9 cellular contexts compared by ENCODE assay signal in the genomic region with DNA sequence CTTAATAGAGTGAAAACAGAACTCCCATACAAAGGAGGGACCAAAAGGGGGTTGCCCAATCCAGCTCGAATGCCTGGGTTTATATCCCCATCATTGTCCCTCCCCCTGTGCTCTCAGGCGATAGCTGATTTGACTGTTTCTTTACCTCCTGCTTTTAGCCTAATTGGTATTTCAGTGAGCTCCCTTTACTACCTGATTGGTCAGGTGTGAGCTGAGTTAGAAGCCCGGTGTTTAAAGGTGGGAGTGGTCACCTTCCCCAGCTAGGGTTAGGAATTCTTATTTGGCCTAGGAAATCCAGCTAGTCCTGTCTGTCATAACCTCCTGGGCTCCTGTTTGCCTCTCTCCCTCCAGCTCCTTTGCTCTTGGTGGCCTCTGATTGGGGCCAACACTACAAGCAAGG. TPM values are rescaled to one million over a fixed set of nuclear protein-coding genes. Genes with fewer than 3 reads are reported as not detected.
DNase-seq lines count a peak whose midpoint lies in the region; ATAC-seq and TF ChIP-seq lines count a peak whose summit lies in the region.
"Had no signal": no experiment of that assay in that cellular context is flagged by ENCODE, and none has a peak within 500 bp of the region (broad histone marks: within the 10 kb centered on the region; RNA-seq: fewer than 3 reads in every experiment).

No MANE protein-coding gene starts in this region.

- H3K4me3 ChIP-seq in PC-9 (no peak overlapping the region; the same call in 1 of the 2 replicates), duodenal mucosa (ENCODE audit: low read depth in 1 of 2, low read length in 2 of 2) (no peak overlapping the region), mucosa of stomach (ENCODE audit: low read length) (no peak overlapping the region), tibial artery (no peak overlapping the region)

- CTCF ChIA-PET in PC-9 (lab: Charles Lee): interaction anchor here (1.8 to 1.9 kb wide), 2 partner anchors 134 to 191 kb away, joined by 10 to 12 read pairs; a partner anchor contains a TSS

- intact Hi-C loops in PC-9 (cut with micrococcal nuclease; ENCODE audit: unreplicated experiment) (loop anchor here (1.0 to 2.0 kb wide), 4 partner anchors 37 to 188 kb away; a partner anchor contains a TSS), tibial artery (cut with DNase I; ENCODE audit: low total_unique reads) (no loop called here)

- peak overlapping the region; percentile 74 for H3K4me2 ChIP-seq in PC-9

- POLR2A ChIA-PET in PC-9 (lab: Charles Lee; ENCODE audit: unreplicated experiment): interaction anchor here (0.6 to 1.6 kb wide), 4 partner anchors 31 to 378 kb away, joined by 3 to 22 read pairs (median 4); no protein-coding TSS in a partner anchor

- BruUV-seq in PC-9 (replicated peaks; lab: Mats Ljungman, UMichigan): no TSS peak

- H3K9ac ChIP-seq in duodenal mucosa (ENCODE audit: low read depth in 1 of 2, low read length in 2 of 2) (peak overlapping the region; percentile 51 to 79), mucosa of stomach (ENCODE audit: low read length) (peak overlapping the region; percentile 71)

- H3K27ac ChIP-seq in PC-9 (peak overlapping the region; percentile 99), duodenal mucosa (ENCODE audit: low read depth, low read length) (peak overlapping the region; percentile 94), tibial artery (peak overlapping the region; percentile 92 to 96)

- H3K9me3 ChIP-seq in PC-9 (ENCODE audit: insufficient read depth, low read depth) (no peaks in the 10 kb centered on the region), duodenal mucosa (ENCODE audit: control insufficient read depth in 1 of 2, low read length in 2 of 2) (no peaks in the 10 kb centered on the region), mucosa of stomach (ENCODE audit: control insufficient read depth, low read length) (no peaks in the 10 kb centered on the region), tibial artery (no peaks in the 10 kb centered on the region)

- TF ChIP-seq CTCF in PC-9 (conservative IDR thresholded peaks at IDR 0.05): no peak
- TF ChIP-seq CTCF in tibial artery (IDR thresholded peaks at IDR 0.05): no peak
- TF ChIP-seq CTCF in GM13977 (IDR thresholded peaks at IDR 0.05; ENCODE audit: extremely low read depth, insufficient read depth, missing control alignments): no peak

- ATAC-seq in HG02870 (IDR thresholded peaks at IDR 0.05; ENCODE audit: unreplicated experiment): no peak
- ATAC-seq in GM18511 (IDR thresholded peaks at IDR 0.05; ENCODE audit: unreplicated experiment): no peak

- DNase-seq in PC-9 (no peak), tibial artery (no peak), DMS79 (lab: John Stamatoyannopoulos, UW) (no peak), GM13977 (ENCODE audit: low spot score) (no peak)
- DNase-seq: NCI-H526 had no signal

- no peaks in the 10 kb centered on the region for H4K20me1 ChIP-seq in PC-9 (ENCODE audit: insufficient read depth)

- H3K4me1 ChIP-seq in PC-9 (replicated peaks; ENCODE audit: insufficient read depth) (peaks cover 51% of the 10 kb centered on the region), duodenal mucosa (ENCODE audit: control insufficient read depth in 1 of 2, insufficient read depth in 2 of 2, low read length in 2 of 2) (peaks cover 27 to 31% of the 10 kb centered on the region in 2 donors), mucosa of stomach (ENCODE audit: control insufficient read depth, insufficient read depth, low read length) (peaks cover 41% of the 10 kb centered on the region), tibial artery (peaks cover 10 to 89% (median 72%) of the 10 kb centered on the region in 4 donors)

- H3K79me2 ChIP-seq in PC-9 (ENCODE audit: low read depth): peaks cover 8% of the 10 kb centered on the region; the same call in 1 of the 2 replicates

- H3K36me3 ChIP-seq in PC-9 (ENCODE audit: low read depth) (no peaks in the 10 kb centered on the region), duodenal mucosa (ENCODE audit: control insufficient read depth in 1 of 2, insufficient read depth in 2 of 2, low read length in 2 of 2) (peaks cover 7 to 16% of the 10 kb centered on the region in 2 donors), mucosa of stomach (ENCODE audit: control insufficient read depth, insufficient read depth, low read length) (no peaks in the 10 kb centered on the region), tibial artery (peaks cover 0 to 14% (median 4%) of the 10 kb centered on the region in 3 donors)

- H3F3A ChIP-seq in PC-9 (ENCODE audit: insufficient read depth, low read depth): peaks cover 48% of the 10 kb centered on the region

- no peaks in the 10 kb centered on the region for H3K9me2 ChIP-seq in PC-9 (ENCODE audit: insufficient read depth)

- no peaks in the 10 kb centered on the region for H3K27me3 ChIP-seq in PC-9 (ENCODE audit: insufficient read depth, low read depth)
- no peaks in the 10 kb centered on the region for H3K27me3 ChIP-seq in duodenal mucosa (ENCODE audit: control insufficient read depth in 1 of 2, insufficient read depth in 2 of 2, low read length in 2 of 2)
- H3K27me3 ChIP-seq in mucosa of stomach (ENCODE audit: control insufficient read depth, insufficient read depth, low read length): no peaks in the 10 kb centered on the region
- no peaks in the 10 kb centered on the region for H3K27me3 ChIP-seq in tibial artery

- no peak overlapping the region for H2AFZ ChIP-seq in PC-9

- in situ Hi-C loops in GM13977 (cut with MboI; ENCODE audit: low pct_unique_long_range_greater_than_20kb, low sequenced_read_pairs, unreplicated experiment): no loop called here

RNA-seq across cellular contexts. Expression of a gene that starts 53.5 kb away (rescaled TPM):
- 54.4 and 87.1 TPM in 2 replicates for total RNA-seq in PC-9 (2021)
